ENCODE assay signal across 2 cellular contexts in genomic region chr2:148642891-148643416, GRCh38.
TF ChIP-seq lines count a peak whose summit lies in the region.

No MANE protein-coding gene starts in this region.

TF ChIP-seq in SK-N-SH, 30 proteins besides CTCF, POLR2A, EP300 and RAD21:
- TF ChIP-seq, protein P1, sequence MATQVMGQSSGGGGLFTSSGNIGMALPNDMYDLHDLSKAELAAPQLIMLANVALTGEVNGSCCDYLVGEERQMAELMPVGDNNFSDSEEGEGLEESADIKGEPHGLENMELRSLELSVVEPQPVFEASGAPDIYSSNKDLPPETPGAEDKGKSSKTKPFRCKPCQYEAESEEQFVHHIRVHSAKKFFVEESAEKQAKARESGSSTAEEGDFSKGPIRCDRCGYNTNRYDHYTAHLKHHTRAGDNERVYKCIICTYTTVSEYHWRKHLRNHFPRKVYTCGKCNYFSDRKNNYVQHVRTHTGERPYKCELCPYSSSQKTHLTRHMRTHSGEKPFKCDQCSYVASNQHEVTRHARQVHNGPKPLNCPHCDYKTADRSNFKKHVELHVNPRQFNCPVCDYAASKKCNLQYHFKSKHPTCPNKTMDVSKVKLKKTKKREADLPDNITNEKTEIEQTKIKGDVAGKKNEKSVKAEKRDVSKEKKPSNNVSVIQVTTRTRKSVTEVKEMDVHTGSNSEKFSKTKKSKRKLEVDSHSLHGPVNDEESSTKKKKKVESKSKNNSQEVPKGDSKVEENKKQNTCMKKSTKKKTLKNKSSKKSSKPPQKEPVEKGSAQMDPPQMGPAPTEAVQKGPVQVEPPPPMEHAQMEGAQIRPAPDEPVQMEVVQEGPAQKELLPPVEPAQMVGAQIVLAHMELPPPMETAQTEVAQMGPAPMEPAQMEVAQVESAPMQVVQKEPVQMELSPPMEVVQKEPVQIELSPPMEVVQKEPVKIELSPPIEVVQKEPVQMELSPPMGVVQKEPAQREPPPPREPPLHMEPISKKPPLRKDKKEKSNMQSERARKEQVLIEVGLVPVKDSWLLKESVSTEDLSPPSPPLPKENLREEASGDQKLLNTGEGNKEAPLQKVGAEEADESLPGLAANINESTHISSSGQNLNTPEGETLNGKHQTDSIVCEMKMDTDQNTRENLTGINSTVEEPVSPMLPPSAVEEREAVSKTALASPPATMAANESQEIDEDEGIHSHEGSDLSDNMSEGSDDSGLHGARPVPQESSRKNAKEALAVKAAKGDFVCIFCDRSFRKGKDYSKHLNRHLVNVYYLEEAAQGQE (IDR thresholded peaks at IDR 0.05; ENCODE audit: low read depth, low read length) = no peak
- TF ChIP-seq ELF1 (IDR thresholded peaks at IDR 0.05) = no peak
- no peak for TF ChIP-seq RCOR1 (IDR thresholded peaks at IDR 0.05; ENCODE audit: low read length)
- TF ChIP-seq GATA2 (CRISPR knock-in tag; IDR thresholded peaks at IDR 0.05) = no peak
- TF ChIP-seq, protein P2, sequence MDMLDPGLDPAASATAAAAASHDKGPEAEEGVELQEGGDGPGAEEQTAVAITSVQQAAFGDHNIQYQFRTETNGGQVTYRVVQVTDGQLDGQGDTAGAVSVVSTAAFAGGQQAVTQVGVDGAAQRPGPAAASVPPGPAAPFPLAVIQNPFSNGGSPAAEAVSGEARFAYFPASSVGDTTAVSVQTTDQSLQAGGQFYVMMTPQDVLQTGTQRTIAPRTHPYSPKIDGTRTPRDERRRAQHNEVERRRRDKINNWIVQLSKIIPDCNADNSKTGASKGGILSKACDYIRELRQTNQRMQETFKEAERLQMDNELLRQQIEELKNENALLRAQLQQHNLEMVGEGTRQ (IDR thresholded peaks at IDR 0.05; ENCODE audit: borderline replicate concordance, low read depth, low read length) = no peak
- no peak for TF ChIP-seq TEAD4 (IDR thresholded peaks at IDR 0.05; ENCODE audit: borderline replicate concordance, insufficient read depth)
- no peak for TF ChIP-seq EZH2phosphoT487 (IDR thresholded peaks at IDR 0.05; ENCODE audit: borderline replicate concordance, low read depth)

TF ChIP-seq in SK-N-SH treated with all-trans-retinoic acid at 6 μM for 48 hours, 23 proteins besides CTCF, POLR2A, EP300 and RAD21 (continued from another document):
- TF ChIP-seq TCF4 (CRISPR knock-in tag; IDR thresholded peaks at IDR 0.05; ENCODE audit: borderline replicate concordance) = no peak
- TF ChIP-seq ZFP30 (CRISPR knock-in tag; IDR thresholded peaks at IDR 0.05) = no peak
- TF ChIP-seq BACH2 (CRISPR knock-in tag; IDR thresholded peaks at IDR 0.05; ENCODE audit: borderline replicate concordance) = no peak
- no peak for TF ChIP-seq GLIS3 (CRISPR knock-in tag; IDR thresholded peaks at IDR 0.05)
- no peak for TF ChIP-seq TOX (CRISPR knock-in tag; IDR thresholded peaks at IDR 0.05; ENCODE audit: borderline replicate concordance)
- TF ChIP-seq, protein P3, sequence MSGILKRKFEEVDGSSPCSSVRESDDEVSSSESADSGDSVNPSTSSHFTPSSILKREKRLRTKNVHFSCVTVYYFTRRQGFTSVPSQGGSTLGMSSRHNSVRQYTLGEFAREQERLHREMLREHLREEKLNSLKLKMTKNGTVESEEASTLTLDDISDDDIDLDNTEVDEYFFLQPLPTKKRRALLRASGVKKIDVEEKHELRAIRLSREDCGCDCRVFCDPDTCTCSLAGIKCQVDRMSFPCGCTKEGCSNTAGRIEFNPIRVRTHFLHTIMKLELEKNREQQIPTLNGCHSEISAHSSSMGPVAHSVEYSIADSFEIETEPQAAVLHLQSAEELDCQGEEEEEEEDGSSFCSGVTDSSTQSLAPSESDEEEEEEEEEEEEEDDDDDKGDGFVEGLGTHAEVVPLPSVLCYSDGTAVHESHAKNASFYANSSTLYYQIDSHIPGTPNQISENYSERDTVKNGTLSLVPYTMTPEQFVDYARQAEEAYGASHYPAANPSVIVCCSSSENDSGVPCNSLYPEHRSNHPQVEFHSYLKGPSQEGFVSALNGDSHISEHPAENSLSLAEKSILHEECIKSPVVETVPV (CRISPR knock-in tag; IDR thresholded peaks at IDR 0.05) = no peak
- no peak for TF ChIP-seq ISL1 (CRISPR knock-in tag; IDR thresholded peaks at IDR 0.05)
- TF ChIP-seq, protein P4, sequence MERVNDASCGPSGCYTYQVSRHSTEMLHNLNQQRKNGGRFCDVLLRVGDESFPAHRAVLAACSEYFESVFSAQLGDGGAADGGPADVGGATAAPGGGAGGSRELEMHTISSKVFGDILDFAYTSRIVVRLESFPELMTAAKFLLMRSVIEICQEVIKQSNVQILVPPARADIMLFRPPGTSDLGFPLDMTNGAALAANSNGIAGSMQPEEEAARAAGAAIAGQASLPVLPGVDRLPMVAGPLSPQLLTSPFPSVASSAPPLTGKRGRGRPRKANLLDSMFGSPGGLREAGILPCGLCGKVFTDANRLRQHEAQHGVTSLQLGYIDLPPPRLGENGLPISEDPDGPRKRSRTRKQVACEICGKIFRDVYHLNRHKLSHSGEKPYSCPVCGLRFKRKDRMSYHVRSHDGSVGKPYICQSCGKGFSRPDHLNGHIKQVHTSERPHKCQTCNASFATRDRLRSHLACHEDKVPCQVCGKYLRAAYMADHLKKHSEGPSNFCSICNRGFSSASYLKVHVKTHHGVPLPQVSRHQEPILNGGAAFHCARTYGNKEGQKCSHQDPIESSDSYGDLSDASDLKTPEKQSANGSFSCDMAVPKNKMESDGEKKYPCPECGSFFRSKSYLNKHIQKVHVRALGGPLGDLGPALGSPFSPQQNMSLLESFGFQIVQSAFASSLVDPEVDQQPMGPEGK (CRISPR knock-in tag; IDR thresholded peaks at IDR 0.05; ENCODE audit: borderline replicate concordance) = no peak
- TF ChIP-seq CSDC2 (CRISPR knock-in tag; IDR thresholded peaks at IDR 0.05) = no peak
TF ChIP-seq in SK-N-SH treated with all-trans-retinoic acid at 6 μM for 48 hours: peak in this region for 0.
